8 cellular contexts compared by ENCODE assay signal in the genomic region with DNA sequence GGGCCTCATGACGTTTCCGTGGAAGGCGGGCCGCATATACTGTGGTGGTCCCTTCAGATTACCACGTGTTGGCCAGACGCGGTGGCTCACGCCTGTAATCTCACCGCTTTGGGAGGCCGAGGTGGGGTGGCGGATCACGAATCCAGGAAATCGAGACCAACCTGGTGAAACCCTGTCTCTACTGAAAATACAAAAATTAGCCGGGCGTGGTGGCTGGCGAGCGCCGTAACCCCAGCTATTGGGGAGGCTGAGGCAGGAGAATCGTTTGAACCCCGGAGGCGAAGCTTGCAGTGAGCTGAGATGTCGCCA. TPM values are rescaled to one million over a fixed set of nuclear protein-coding genes. Genes with fewer than 3 reads are reported as not detected.
DNase-seq lines count a peak whose midpoint lies in the region; ATAC-seq and TF ChIP-seq lines count a peak whose summit lies in the region.

No MANE protein-coding gene starts in this region.

- H3K27me3 ChIP-seq in CD8-positive, alpha-beta memory T cell (ENCODE audit: insufficient read depth, low read length, poor library complexity, severe bottlenecking) = no peaks in the 10 kb centered on the region
- H3K27me3 ChIP-seq in Peyer's patch (no peaks in the 10 kb centered on the region), esophagus (ENCODE audit: control insufficient read depth in 1 of 2, insufficient read depth in 2 of 2, low read length in 2 of 2) (no peaks in the 10 kb centered on the region), parathyroid adenoma (ENCODE audit: control insufficient read depth, insufficient read depth, low read length) (no peaks in the 10 kb centered on the region)

- H3K9me3 Mint-ChIP-seq in CD8-positive, alpha-beta memory T cell = no peaks in the 10 kb centered on the region

- peak overlapping the region; percentile 88 for H2AFZ ChIP-seq in parathyroid adenoma

- no peaks in the 10 kb centered on the region for H3K9me3 ChIP-seq in CD8-positive, alpha-beta memory T cell (ENCODE audit: low read length)
- no peaks in the 10 kb centered on the region for H3K9me3 ChIP-seq in Peyer's patch
- no peaks in the 10 kb centered on the region for H3K9me3 ChIP-seq in esophagus (ENCODE audit: control insufficient read depth in 2 of 2, insufficient read depth in 1 of 2, low read depth in 1 of 2, low read length in 1 of 2)
- H3K9me3 ChIP-seq in parathyroid adenoma (ENCODE audit: control insufficient read depth, low read length) = no peaks in the 10 kb centered on the region

- no peak for TF ChIP-seq CTCF in Peyer's patch (IDR thresholded peaks at IDR 0.05)
- no peak for TF ChIP-seq CTCF in parathyroid adenoma (IDR thresholded peaks at IDR 0.05)

- no peak for ATAC-seq in GM19467 (IDR thresholded peaks at IDR 0.05; ENCODE audit: unreplicated experiment)

- H3K4me1 Mint-ChIP-seq in CD8-positive, alpha-beta memory T cell = peaks cover 4 to 13% (median 13%) of the 10 kb centered on the region in 3 donors

- H3K4me2 ChIP-seq in parathyroid adenoma (ENCODE audit: low read length) = peak overlapping the region; percentile 83

- H3K4me1 ChIP-seq in CD8-positive, alpha-beta memory T cell (ENCODE audit: insufficient read depth, low read length) = peaks cover 7% of the 10 kb centered on the region
- H3K4me1 ChIP-seq in Peyer's patch (peaks cover 0 to 13% (median 5%) of the 10 kb centered on the region in 4 donors), esophagus (ENCODE audit: control insufficient read depth in 2 of 2, insufficient read depth in 2 of 2, low read length in 1 of 2) (peaks cover 0 to 4% of the 10 kb centered on the region in 2 donors), parathyroid adenoma (no peaks in the 10 kb centered on the region)

- no peak for DNase-seq in CD8-positive, alpha-beta memory T cell
- DNase-seq in Peyer's patch (no peak), SW 1271 (lab: John Stamatoyannopoulos, UW) (no peak), NCI-H2029 (lab: John Stamatoyannopoulos, UW) (no peak), middle frontal gyrus (ENCODE audit: extremely low spot score, low spot score) (no peak)

- CTCF ChIA-PET in CD8-positive, alpha-beta memory T cell (lab: Charles Lee) = interaction anchor here (1.0 to 4.5 kb wide), 12 partner anchors 9 to 293 kb away, joined by 3 to 33 read pairs (median 6); a partner anchor contains a TSS

- no peaks in the 10 kb centered on the region for H3K36me3 Mint-ChIP-seq in CD8-positive, alpha-beta memory T cell

- H3K4me3 ChIP-seq in CD8-positive, alpha-beta memory T cell (ENCODE audit: low read length) = peak overlapping the region; percentile 53
- H3K4me3 ChIP-seq in Peyer's patch = peak overlapping the region; percentile 84 to 99 (median 91)
- H3K4me3 ChIP-seq in esophagus (ENCODE audit: low read depth in 1 of 2, low read length in 2 of 2) = peak overlapping the region; percentile 69 to 83
- H3K4me3 ChIP-seq in parathyroid adenoma (ENCODE audit: low read depth, low read length) = peak overlapping the region; percentile 59

- POLR2A ChIA-PET in CD8-positive, alpha-beta memory T cell (lab: Charles Lee) = interaction anchor here (1.5 kb wide), 1 partner anchor 76 kb away, joined by 7 read pairs; a partner anchor contains a TSS

- peak overlapping the region; percentile 37 to 92 (median 64) for H3K27ac Mint-ChIP-seq in CD8-positive, alpha-beta memory T cell

- no peak overlapping the region for H3K9ac ChIP-seq in parathyroid adenoma

- peak overlapping the region; percentile 78 to 87 (median 84) for H3K4me3 Mint-ChIP-seq in CD8-positive, alpha-beta memory T cell

- H3K79me2 ChIP-seq in parathyroid adenoma = no peaks in the 10 kb centered on the region

- no peaks in the 10 kb centered on the region for H3K36me3 ChIP-seq in CD8-positive, alpha-beta memory T cell (ENCODE audit: insufficient read depth, low read length)
- H3K36me3 ChIP-seq in Peyer's patch (no peaks in the 10 kb centered on the region), esophagus (ENCODE audit: control insufficient read depth in 2 of 2, insufficient read depth in 2 of 2, low read length in 1 of 2) (no peaks in the 10 kb centered on the region), parathyroid adenoma (ENCODE audit: control insufficient read depth, insufficient read depth, low read length) (no peaks in the 10 kb centered on the region)

- peaks cover 3 to 6% of the 10 kb centered on the region in 2 donors for H3K27me3 Mint-ChIP-seq in CD8-positive, alpha-beta memory T cell

- no peak for TF ChIP-seq POLR2A in Peyer's patch (IDR thresholded peaks at IDR 0.05)

- 68% methylated on average over 22 of the region's 22 CpGs for WGBS in esophagus, 2 donors

- H3K27ac ChIP-seq in CD8-positive, alpha-beta memory T cell (ENCODE audit: low read depth, low read length) = peak overlapping the region; percentile 61
- H3K27ac ChIP-seq in Peyer's patch = peak overlapping the region; percentile 88 to 97 (median 94)
- peak overlapping the region; percentile 94 to 95 for H3K27ac ChIP-seq in esophagus (ENCODE audit: low read depth in 2 of 2, low read length in 1 of 2)
- H3K27ac ChIP-seq in parathyroid adenoma = peak overlapping the region; percentile 76

RNA-seq across cellular contexts. Expression of a gene that starts 0.9 kb away (rescaled TPM):
- 1 to 10 TPM; 3.9 to 4.3 TPM for total RNA-seq in CD8-positive, alpha-beta memory T cell
- polyA plus RNA-seq in CD8-positive, alpha-beta memory T cell = 0.67 TPM
- total RNA-seq in Peyer's patch = 10 to 100 TPM in 1 of 4 donors, 1 to 10 TPM in 3; 5.4 to 14.9 (median 6.3) TPM
- 1 to 10 TPM; 2.4 to 6.8 TPM for polyA plus RNA-seq in esophagus

RNA-seq across cellular contexts. Expression of a gene that starts 15.5 kb away (rescaled TPM):
- total RNA-seq in CD8-positive, alpha-beta memory T cell = 10 to 100 TPM; 49.7 to 55.9 TPM
- polyA plus RNA-seq in CD8-positive, alpha-beta memory T cell = 34.2 TPM
- total RNA-seq in Peyer's patch = 100 to 1,000 TPM in 2 of 4 donors, 10 to 100 TPM in 2; 82.8 to 201 (median 111) TPM
- 10 to 100 TPM; 30.2 to 38.2 TPM for polyA plus RNA-seq in esophagus

RNA-seq across cellular contexts. Expression of a gene that starts 20.2 kb away (rescaled TPM):
- 10 to 100 TPM; 13.4 to 14.4 TPM for total RNA-seq in CD8-positive, alpha-beta memory T cell
- 0.17 TPM for polyA plus RNA-seq in CD8-positive, alpha-beta memory T cell
- total RNA-seq in Peyer's patch = 100 to 1,000 TPM; 182 to 597 (median 307) TPM
- polyA plus RNA-seq in esophagus = 100 to 1,000 TPM; 107 to 186 TPM

RNA-seq across cellular contexts. Expression of a gene that starts 57.5 kb away (rescaled TPM):
- total RNA-seq in CD8-positive, alpha-beta memory T cell = 10 to 100 TPM; 12.8 to 13.2 TPM
- polyA plus RNA-seq in CD8-positive, alpha-beta memory T cell = 0.28 TPM
- 10 to 100 TPM in 1 of 4 donors, 1 to 10 TPM in 2, not detected in 1; 2.0 to 14.0 (median 2.5) TPM for total RNA-seq in Peyer's patch
- 1 to 10 TPM; 5.4 to 6.1 TPM for polyA plus RNA-seq in esophagus

Comparison
In these comparisons a context has a peak if more than half of its experiments do, and no peak if none do; other contexts are left out.
1. RNA of a gene that starts 20.2 kb away (total RNA-seq): 182 to 597 TPM in Peyer's patch; 13.4 to 14.4 TPM in CD8-positive, alpha-beta memory T cell; every median in the first group is over 10 times any median in the second.
2. Peak in every context shown above with its lines, with median percentiles within 50 percentile points of each other: H3K27ac ChIP-seq and H3K4me3 ChIP-seq.